In the genomic region with DNA sequence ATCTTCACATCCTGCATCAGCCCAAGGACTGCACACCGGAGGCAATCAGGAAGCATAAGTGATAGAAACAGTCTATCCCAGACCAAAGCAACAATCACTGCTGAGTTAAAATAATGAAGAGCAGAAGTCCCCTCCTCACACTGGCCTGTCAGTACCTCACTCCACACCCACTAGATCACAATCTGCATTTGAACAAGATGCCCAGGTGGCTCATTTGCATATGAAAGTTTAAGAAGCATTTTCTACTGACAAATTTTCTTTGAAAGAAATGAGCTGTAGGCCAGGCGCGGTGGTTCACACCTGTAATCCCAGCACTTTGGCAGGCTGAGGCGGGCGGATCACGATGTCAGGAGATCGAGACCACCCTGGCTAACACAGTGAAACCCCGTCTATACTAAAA, we compare ENCODE assay signal across 12 cellular contexts.
"Had no signal": no experiment of that assay in that cellular context is flagged by ENCODE, and none has a peak within 500 bp of the region (broad histone marks: within the 10 kb centered on the region; RNA-seq: fewer than 3 reads in every experiment).

No MANE protein-coding gene starts in this region.

- H3K27me3 ChIP-seq: colonic mucosa, stomach had no signal

- H3K27ac Mint-ChIP-seq: activated CD4-positive, alpha-beta memory T cell treated with anti-CD3 and anti-CD28 coated beads for 36 hours had no signal

- H3K27ac ChIP-seq: colonic mucosa, skin epidermis, stomach, thoracic aorta had no signal

- H3K4me3 ChIP-seq: colonic mucosa, skin epidermis, stomach, thoracic aorta had no signal

- H3K9me3 ChIP-seq: colonic mucosa, SK-N-SH, stomach, thoracic aorta had no signal

- H3K4me3 Mint-ChIP-seq: activated CD4-positive, alpha-beta memory T cell treated with anti-CD3 and anti-CD28 coated beads for 36 hours; T-helper 17 cell had no signal

- H3K9ac ChIP-seq: SK-N-SH had no signal

- H3K4me1 Mint-ChIP-seq: T-helper 17 cell had no signal

- H3K4me2 ChIP-seq: SK-N-SH had no signal

- ATAC-seq: activated T-cell treated with anti-CD3 and anti-CD28 coated beads, Interleukin-2, amount 50 U/mL, for 72 hours; T-helper 17 cell had no signal

- H3K27me3 Mint-ChIP-seq: activated CD4-positive, alpha-beta memory T cell treated with anti-CD3 and anti-CD28 coated beads for 36 hours; T-helper 17 cell had no signal

- H3K36me3 ChIP-seq: colonic mucosa had no signal

- H3K9me3 Mint-ChIP-seq: activated CD4-positive, alpha-beta memory T cell treated with anti-CD3 and anti-CD28 coated beads for 36 hours; activated T-cell treated with anti-CD3 and anti-CD28 coated beads, Interleukin-2, amount 50 U/mL, for 72 hours had no signal

- H3K4me1 ChIP-seq: colonic mucosa, stomach had no signal

- DNase-seq: activated CD4-positive, alpha-beta memory T cell treated with anti-CD3 and anti-CD28 coated beads for 36 hours; activated T-cell treated with anti-CD3 and anti-CD28 coated beads, Interleukin-2, amount 50 U/mL, for 72 hours; caudate nucleus; colonic mucosa; hippocampal formation; posterior cingulate gyrus; SK-N-SH; stimulated activated CD4-positive, alpha-beta T cell treated with anti-CD3 and anti-CD28 coated beads, Interleukin-4, amount 100 ng/mL, for 4 hours; stomach; T-helper 17 cell had no signal
